1 cellular context compared by ENCODE assay signal in genomic region chr4:103075435-103075893, GRCh38.
TF ChIP-seq lines count a peak whose summit lies in the region.

No MANE protein-coding gene starts in this region.

TF ChIP-seq in HepG2, 621 proteins besides CTCF, POLR2A, EP300 and RAD21 (continued from another document and continues in another):
- TF ChIP-seq, protein P1, sequence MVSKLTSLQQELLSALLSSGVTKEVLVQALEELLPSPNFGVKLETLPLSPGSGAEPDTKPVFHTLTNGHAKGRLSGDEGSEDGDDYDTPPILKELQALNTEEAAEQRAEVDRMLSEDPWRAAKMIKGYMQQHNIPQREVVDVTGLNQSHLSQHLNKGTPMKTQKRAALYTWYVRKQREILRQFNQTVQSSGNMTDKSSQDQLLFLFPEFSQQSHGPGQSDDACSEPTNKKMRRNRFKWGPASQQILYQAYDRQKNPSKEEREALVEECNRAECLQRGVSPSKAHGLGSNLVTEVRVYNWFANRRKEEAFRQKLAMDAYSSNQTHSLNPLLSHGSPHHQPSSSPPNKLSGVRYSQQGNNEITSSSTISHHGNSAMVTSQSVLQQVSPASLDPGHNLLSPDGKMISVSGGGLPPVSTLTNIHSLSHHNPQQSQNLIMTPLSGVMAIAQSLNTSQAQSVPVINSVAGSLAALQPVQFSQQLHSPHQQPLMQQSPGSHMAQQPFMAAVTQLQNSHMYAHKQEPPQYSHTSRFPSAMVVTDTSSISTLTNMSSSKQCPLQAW (CRISPR knock-in tag; IDR thresholded peaks at IDR 0.05) = peak; percentile 53; the same call in 1 of the 2 replicates
- TF ChIP-seq MEF2D (CRISPR knock-in tag; IDR thresholded peaks at IDR 0.05) (peak; percentile 78), GTF2F1 (IDR thresholded peaks at IDR 0.05; ENCODE audit: low read length) (peak; percentile 25; the same call in 1 of the 2 replicates), KDM6A (CRISPR knock-in tag; IDR thresholded peaks at IDR 0.05; ENCODE audit: low read depth) (peak; percentile 92), SMAD9 (CRISPR knock-in tag; IDR thresholded peaks at IDR 0.05) (no peak), ZNF3 (CRISPR knock-in tag; IDR thresholded peaks at IDR 0.05) (no peak), TBX2 (CRISPR knock-in tag; IDR thresholded peaks at IDR 0.05; ENCODE audit: borderline replicate concordance) (peak; percentile 65), GATAD1 (CRISPR knock-in tag; IDR thresholded peaks at IDR 0.05) (peak; percentile 45; the same call in 1 of the 2 replicates), HMGXB3 (CRISPR knock-in tag; IDR thresholded peaks at IDR 0.05; ENCODE audit: borderline replicate concordance) (peak; percentile 95), SATB2 (CRISPR knock-in tag; IDR thresholded peaks at IDR 0.05) (no peak), SAP130 (CRISPR knock-in tag; IDR thresholded peaks at IDR 0.05; ENCODE audit: low read depth) (peak; percentile 94), ZNF264 (CRISPR knock-in tag; IDR thresholded peaks at IDR 0.05) (peak; percentile 91), NCOA2 (CRISPR knock-in tag; IDR thresholded peaks at IDR 0.05) (peak; percentile 81), ZNF207 (IDR thresholded peaks at IDR 0.05; ENCODE audit: borderline replicate concordance) (no peak), ESRRA (CRISPR knock-in tag; IDR thresholded peaks at IDR 0.05; ENCODE audit: low read depth) (peak; percentile 67), NCOA5 (CRISPR knock-in tag; IDR thresholded peaks at IDR 0.05) (no peak), ZBTB39 (CRISPR knock-in tag; IDR thresholded peaks at IDR 0.05) (peak; percentile 55; the same call in 1 of the 2 replicates), RXRA (CRISPR knock-in tag; IDR thresholded peaks at IDR 0.05) (peak; percentile 23; the same call in 1 of the 2 replicates), RFXAP (CRISPR knock-in tag; IDR thresholded peaks at IDR 0.05; ENCODE audit: borderline replicate concordance) (peak; percentile 58; the same call in 1 of the 2 replicates), ZSCAN31 (CRISPR knock-in tag; IDR thresholded peaks at IDR 0.05; ENCODE audit: low read depth) (peak; percentile 67; the same call in 1 of the 2 replicates), ZFP36L1 (CRISPR knock-in tag; IDR thresholded peaks at IDR 0.05) (0 out of 2 replicates have a peak, but pooled peaks have one; percentile 2), ZNF788 (CRISPR knock-in tag; IDR thresholded peaks at IDR 0.05; ENCODE audit: borderline replicate concordance) (peak; percentile 30; the same call in 1 of the 2 replicates), ZNF335 (CRISPR knock-in tag; IDR thresholded peaks at IDR 0.05) (peak; percentile 15; the same call in 1 of the 2 replicates), MTF1 (CRISPR knock-in tag; IDR thresholded peaks at IDR 0.05) (no peak), ZNF644 (CRISPR knock-in tag; IDR thresholded peaks at IDR 0.05; ENCODE audit: low read depth) (peak; percentile 76; the same call in 1 of the 2 replicates), MIER2 (CRISPR knock-in tag; IDR thresholded peaks at IDR 0.05) (peak; percentile 54; the same call in 1 of the 2 replicates), FOXK2 (IDR thresholded peaks at IDR 0.05) (peak; percentile 84), HBP1 (CRISPR knock-in tag; IDR thresholded peaks at IDR 0.05; ENCODE audit: low read depth) (peak; percentile 88), MLLT10 (CRISPR knock-in tag; IDR thresholded peaks at IDR 0.05) (no peak), WIZ (CRISPR knock-in tag; IDR thresholded peaks at IDR 0.05) (no peak), RBAK (CRISPR knock-in tag; IDR thresholded peaks at IDR 0.05) (peak; percentile 78; the same call in 1 of the 2 replicates), MAZ (IDR thresholded peaks at IDR 0.05; ENCODE audit: borderline replicate concordance, low read depth, low read length) (no peak), MAZ (CRISPR knock-in tag; IDR thresholded peaks at IDR 0.05; ENCODE audit: low read depth) (peak; percentile 65; the same call in 1 of the 2 replicates), REL (CRISPR knock-in tag; conservative IDR thresholded peaks at IDR 0.05) (no peak), TFDP2 (CRISPR knock-in tag; IDR thresholded peaks at IDR 0.05) (peak; percentile 40; the same call in 1 of the 2 replicates), PAWR (CRISPR knock-in tag; IDR thresholded peaks at IDR 0.05; ENCODE audit: borderline replicate concordance) (no peak), HOXD1 (CRISPR knock-in tag; IDR thresholded peaks at IDR 0.05) (0 out of 2 replicates have a peak, but pooled peaks have one; percentile 52), SP5 (CRISPR knock-in tag; IDR thresholded peaks at IDR 0.05; ENCODE audit: borderline replicate concordance, low read depth) (no peak)
- TF ChIP-seq, protein P2, sequence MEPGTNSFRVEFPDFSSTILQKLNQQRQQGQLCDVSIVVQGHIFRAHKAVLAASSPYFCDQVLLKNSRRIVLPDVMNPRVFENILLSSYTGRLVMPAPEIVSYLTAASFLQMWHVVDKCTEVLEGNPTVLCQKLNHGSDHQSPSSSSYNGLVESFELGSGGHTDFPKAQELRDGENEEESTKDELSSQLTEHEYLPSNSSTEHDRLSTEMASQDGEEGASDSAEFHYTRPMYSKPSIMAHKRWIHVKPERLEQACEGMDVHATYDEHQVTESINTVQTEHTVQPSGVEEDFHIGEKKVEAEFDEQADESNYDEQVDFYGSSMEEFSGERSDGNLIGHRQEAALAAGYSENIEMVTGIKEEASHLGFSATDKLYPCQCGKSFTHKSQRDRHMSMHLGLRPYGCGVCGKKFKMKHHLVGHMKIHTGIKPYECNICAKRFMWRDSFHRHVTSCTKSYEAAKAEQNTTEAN (CRISPR knock-in tag; conservative IDR thresholded peaks at IDR 0.05) = peak; percentile 82; the same call in 1 of the 2 replicates
- TF ChIP-seq, protein P3, sequence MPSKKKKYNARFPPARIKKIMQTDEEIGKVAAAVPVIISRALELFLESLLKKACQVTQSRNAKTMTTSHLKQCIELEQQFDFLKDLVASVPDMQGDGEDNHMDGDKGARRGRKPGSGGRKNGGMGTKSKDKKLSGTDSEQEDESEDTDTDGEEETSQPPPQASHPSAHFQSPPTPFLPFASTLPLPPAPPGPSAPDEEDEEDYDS (CRISPR knock-in tag; IDR thresholded peaks at IDR 0.05) = peak; percentile 62
- TF ChIP-seq, protein P4, sequence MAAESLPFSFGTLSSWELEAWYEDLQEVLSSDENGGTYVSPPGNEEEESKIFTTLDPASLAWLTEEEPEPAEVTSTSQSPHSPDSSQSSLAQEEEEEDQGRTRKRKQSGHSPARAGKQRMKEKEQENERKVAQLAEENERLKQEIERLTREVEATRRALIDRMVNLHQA (CRISPR knock-in tag; IDR thresholded peaks at IDR 0.05) = no peak
- TF ChIP-seq, protein P5, sequence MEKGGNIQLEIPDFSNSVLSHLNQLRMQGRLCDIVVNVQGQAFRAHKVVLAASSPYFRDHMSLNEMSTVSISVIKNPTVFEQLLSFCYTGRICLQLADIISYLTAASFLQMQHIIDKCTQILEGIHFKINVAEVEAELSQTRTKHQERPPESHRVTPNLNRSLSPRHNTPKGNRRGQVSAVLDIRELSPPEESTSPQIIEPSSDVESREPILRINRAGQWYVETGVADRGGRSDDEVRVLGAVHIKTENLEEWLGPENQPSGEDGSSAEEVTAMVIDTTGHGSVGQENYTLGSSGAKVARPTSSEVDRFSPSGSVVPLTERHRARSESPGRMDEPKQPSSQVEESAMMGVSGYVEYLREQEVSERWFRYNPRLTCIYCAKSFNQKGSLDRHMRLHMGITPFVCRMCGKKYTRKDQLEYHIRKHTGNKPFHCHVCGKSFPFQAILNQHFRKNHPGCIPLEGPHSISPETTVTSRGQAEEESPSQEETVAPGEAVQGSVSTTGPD (CRISPR knock-in tag; IDR thresholded peaks at IDR 0.05) = peak; percentile 17; the same call in 1 of the 2 replicates
- TF ChIP-seq, protein P6, sequence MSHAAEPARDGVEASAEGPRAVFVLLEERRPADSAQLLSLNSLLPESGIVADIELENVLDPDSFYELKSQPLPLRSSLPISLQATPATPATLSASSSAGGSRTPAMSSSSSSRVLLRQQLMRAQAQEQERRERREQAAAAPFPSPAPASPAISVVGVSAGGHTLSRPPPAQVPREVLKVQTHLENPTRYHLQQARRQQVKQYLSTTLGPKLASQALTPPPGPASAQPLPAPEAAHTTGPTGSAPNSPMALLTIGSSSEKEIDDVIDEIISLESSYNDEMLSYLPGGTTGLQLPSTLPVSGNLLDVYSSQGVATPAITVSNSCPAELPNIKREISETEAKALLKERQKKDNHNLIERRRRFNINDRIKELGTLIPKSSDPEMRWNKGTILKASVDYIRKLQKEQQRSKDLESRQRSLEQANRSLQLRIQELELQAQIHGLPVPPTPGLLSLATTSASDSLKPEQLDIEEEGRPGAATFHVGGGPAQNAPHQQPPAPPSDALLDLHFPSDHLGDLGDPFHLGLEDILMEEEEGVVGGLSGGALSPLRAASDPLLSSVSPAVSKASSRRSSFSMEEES (CRISPR knock-in tag; IDR thresholded peaks at IDR 0.05) = peak; percentile 98
- TF ChIP-seq, protein P7, sequence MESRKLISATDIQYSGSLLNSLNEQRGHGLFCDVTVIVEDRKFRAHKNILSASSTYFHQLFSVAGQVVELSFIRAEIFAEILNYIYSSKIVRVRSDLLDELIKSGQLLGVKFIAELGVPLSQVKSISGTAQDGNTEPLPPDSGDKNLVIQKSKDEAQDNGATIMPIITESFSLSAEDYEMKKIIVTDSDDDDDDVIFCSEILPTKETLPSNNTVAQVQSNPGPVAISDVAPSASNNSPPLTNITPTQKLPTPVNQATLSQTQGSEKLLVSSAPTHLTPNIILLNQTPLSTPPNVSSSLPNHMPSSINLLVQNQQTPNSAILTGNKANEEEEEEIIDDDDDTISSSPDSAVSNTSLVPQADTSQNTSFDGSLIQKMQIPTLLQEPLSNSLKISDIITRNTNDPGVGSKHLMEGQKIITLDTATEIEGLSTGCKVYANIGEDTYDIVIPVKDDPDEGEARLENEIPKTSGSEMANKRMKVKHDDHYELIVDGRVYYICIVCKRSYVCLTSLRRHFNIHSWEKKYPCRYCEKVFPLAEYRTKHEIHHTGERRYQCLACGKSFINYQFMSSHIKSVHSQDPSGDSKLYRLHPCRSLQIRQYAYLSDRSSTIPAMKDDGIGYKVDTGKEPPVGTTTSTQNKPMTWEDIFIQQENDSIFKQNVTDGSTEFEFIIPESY (CRISPR knock-in tag; IDR thresholded peaks at IDR 0.05) = no peak
